In genomic region chr6:3157151-3157933, GRCh38 we compare ENCODE assay signal across 8 cellular contexts. TPM values are rescaled to one million over a fixed set of nuclear protein-coding genes. Genes with fewer than 3 reads are reported as not detected.
DNase-seq lines count a peak whose midpoint lies in the region; ATAC-seq and TF ChIP-seq lines count a peak whose summit lies in the region.

Gene TUBB2A (minus strand): TSS chr6:3157544. CDS start chr6:3157463, 81 bp downstream.

- peaks cover 26 to 60% (median 47%) of the 10 kb centered on the region in 4 donors for H3K4me1 ChIP-seq in stomach

- TF ChIP-seq RAD21 in neural cell (conservative IDR thresholded peaks at IDR 0.05), result peak; percentile 75

- H3F3A ChIP-seq in neural cell (ENCODE audit: insufficient read depth, low read length, poor library complexity, severe bottlenecking), result peaks cover 3% of the 10 kb centered on the region

- WGBS in stomach, 5 donors, result 0 to 1% (median 1%) methylated on average over 33 to 89 of the region's 95 CpGs

- H3K4me3 ChIP-seq in neural cell (ENCODE audit: low read length) (peak within 1 kb of the TSS; percentile 94), stomach (peak within 1 kb of the TSS; percentile 69 to 96 (median 82))

- H3K79me2 ChIP-seq in neural cell (replicated peaks; ENCODE audit: insufficient read depth, low read length), result peaks cover 53% of the 10 kb centered on the region

- H3K27me3 ChIP-seq in neural cell (ENCODE audit: insufficient read depth, low read depth, low read length) (no peaks in the 10 kb centered on the region), stomach (no peaks in the 10 kb centered on the region)

- peak; percentile 76 for TF ChIP-seq EP300 in neural cell (conservative IDR thresholded peaks at IDR 0.05; ENCODE audit: poor library complexity, severe bottlenecking)
- TF ChIP-seq EP300 in stomach (IDR thresholded peaks at IDR 0.05), result no peak

- H3K4me2 ChIP-seq in neural cell (ENCODE audit: low read length), result peak within 1 kb of the TSS; percentile 73

- H3K9me3 ChIP-seq in neural cell (ENCODE audit: low read length) (no peaks in the 10 kb centered on the region), stomach (no peaks in the 10 kb centered on the region)

- no peaks in the 10 kb centered on the region for H4K20me1 ChIP-seq in neural cell (ENCODE audit: insufficient read depth)

- H3K9ac ChIP-seq in neural cell (ENCODE audit: low read length), result peak within 1 kb of the TSS; percentile 98

- ATAC-seq in GM19397 (IDR thresholded peaks at IDR 0.05; ENCODE audit: unreplicated experiment) (peak; percentile 85), HG03565 (IDR thresholded peaks at IDR 0.05; ENCODE audit: unreplicated experiment) (peak; percentile 56)

- H3K9me2 ChIP-seq in neural cell (ENCODE audit: insufficient read depth, low read length), result no peaks in the 10 kb centered on the region

- TF ChIP-seq POLR2A in stomach (IDR thresholded peaks at IDR 0.05), result peak in 1 of 4 donors; percentile 95

- H3K36me3 ChIP-seq in neural cell (ENCODE audit: insufficient read depth, low read length), result peaks cover 11% of the 10 kb centered on the region
- peaks cover 13 to 25% (median 20%) of the 10 kb centered on the region in 4 donors for H3K36me3 ChIP-seq in stomach

- TF ChIP-seq CTCF in neural cell (IDR thresholded peaks at IDR 0.05; ENCODE audit: poor library complexity, severe bottlenecking) (peak; percentile 88), stomach (IDR thresholded peaks at IDR 0.05) (peak in 3 of 7 experiments; percentile 35 to 72 (median 36))

- peak within 1 kb of the TSS; percentile 96 for H3K27ac ChIP-seq in neural cell (ENCODE audit: low read length)
- peak within 1 kb of the TSS; percentile 96 to 98 (median 98) for H3K27ac ChIP-seq in stomach

- DNase-seq in CMK (ENCODE audit: low read depth) (peak; percentile 58), RKO (ENCODE audit: low spot score) (peak; percentile 79), fibroblast of the conjunctiva (ENCODE audit: low read depth) (peak; percentile 62), stomach (peak; percentile 89)
- peak; percentile 81 for DNase-seq in activated effector memory CD4-positive, alpha-beta T cell treated with Interleukin-2 at 50 U/mL for 16 hours

- intact Hi-C loops in stomach (cut with DNase I; ENCODE audit: low total_unique reads), result no loop called here

- peak within 1 kb of the TSS; percentile 45 for H2AFZ ChIP-seq in neural cell (ENCODE audit: low read depth, low read length)

TF ChIP-seq in neural cell, 6 proteins besides CTCF, POLR2A, EP300 and RAD21:
- TF ChIP-seq EZH2 (IDR thresholded peaks at IDR 0.05; ENCODE audit: borderline replicate concordance, insufficient read depth, low read length, poor library complexity, severe bottlenecking), result no peak
- peak; percentile 77 for TF ChIP-seq REST (IDR thresholded peaks at IDR 0.05; ENCODE audit: borderline replicate concordance)
- peak; percentile 99 for TF ChIP-seq POLR2AphosphoS5 (IDR thresholded peaks at IDR 0.05)
- peak; percentile 78 for TF ChIP-seq MXI1 (conservative IDR thresholded peaks at IDR 0.05; ENCODE audit: poor library complexity, severe bottlenecking)
- peak; percentile 86 for TF ChIP-seq SMC3 (conservative IDR thresholded peaks at IDR 0.05; ENCODE audit: poor library complexity)
- peak; percentile 83 for TF ChIP-seq TAF1 (IDR thresholded peaks at IDR 0.05; ENCODE audit: low read depth)

RNA-seq across cellular contexts. Expression of gene TUBB2A, which starts in this region (rescaled TPM):
- polyA plus RNA-seq in neural cell (1,088 and 1,361 TPM in 2 replicates), stomach (10 to 100 TPM; 33.4 to 83.9 (median 50.4) TPM)
- polyA minus RNA-seq in neural cell, result 668 and 697 TPM in 2 replicates
- total RNA-seq in stomach, result 10 to 100 TPM in 4 of 5 donors, 1 to 10 TPM in 1; 6.7 to 96.9 (median 47.5) TPM

Comparison
In these comparisons a context has a peak if more than half of its experiments do, and no peak if none do; other contexts are left out.
1. Peak in every context shown above with its lines: DNase-seq, ATAC-seq, H3K4me3 ChIP-seq and H3K27ac ChIP-seq.
2. RNA of gene TUBB2A (polyA plus RNA-seq): 1,088 to 1,361 TPM in neural cell; 33.4 to 83.9 TPM in stomach; every median in the first group is over 10 times any median in the second.